In genomic region chr22:20438678-20439492, GRCh38 we compare ENCODE assay signal across 10 cellular contexts. TPM values are rescaled to one million over a fixed set of nuclear protein-coding genes. Genes with fewer than 3 reads are reported as not detected.
DNase-seq lines count a peak whose midpoint lies in the region; ATAC-seq and TF ChIP-seq lines count a peak whose summit lies in the region.
"Had no signal": no experiment of that assay in that cellular context is flagged by ENCODE, and none has a peak within 500 bp of the region (broad histone marks: within the 10 kb centered on the region; RNA-seq: fewer than 3 reads in every experiment).

No MANE protein-coding gene starts in this region.

- H3K36me3 ChIP-seq in right lobe of liver (no peaks in the 10 kb centered on the region), testis (ENCODE audit: low read depth, missing control alignments) (no peaks in the 10 kb centered on the region)

- H3K4me3 ChIP-seq in HFF-Myc (replicated peaks; ENCODE audit: low read depth, low read length) (peak overlapping the region; percentile 47), right lobe of liver (no peak overlapping the region), testis (peak overlapping the region; percentile 63 to 77)

- peak overlapping the region; percentile 88 for H3K27ac Mint-ChIP-seq in central memory CD8-positive, alpha-beta T cell (ENCODE audit: low read depth)
- H3K27ac Mint-ChIP-seq in activated CD4-positive, alpha-beta T cell treated with anti-CD3 and anti-CD28 coated beads for 36 hours = no peak overlapping the region
- H3K27ac Mint-ChIP-seq: IgD-negative memory B cell had no signal

- intact Hi-C loops in right lobe of liver (cut with DNase I) = no loop called here
- intact Hi-C loops in testis (cut with DNase I; ENCODE audit: low total_unique reads) = no loop called here
- intact Hi-C loops in activated CD4-positive, alpha-beta T cell treated with anti-CD3 and anti-CD28 coated beads for 36 hours (cut with DNase I, micrococcal nuclease) = no loop called here

- H3K27ac ChIP-seq in right lobe of liver = no peak overlapping the region
- H3K27ac ChIP-seq in testis = peak overlapping the region; percentile 89 to 90

- no peak for DNase-seq in HFF-Myc (ENCODE audit: extremely low read depth, low read depth)
- DNase-seq in central memory CD8-positive, alpha-beta T cell (ENCODE audit: low spot score in 2 of 2) = no peak
- peak in 1 of 3 donors; percentile 56 for DNase-seq in right lobe of liver
- no peak for DNase-seq in testis
- DNase-seq in GDM1 (lab: John Stamatoyannopoulos, UW) = no peak
- DNase-seq in AML-193 (lab: John Stamatoyannopoulos, UW) = no peak
- no peak for DNase-seq in activated CD4-positive, alpha-beta T cell treated with anti-CD3 and anti-CD28 coated beads for 36 hours
- DNase-seq: T1000 had no signal

- CTCF ChIA-PET in activated CD4-positive, alpha-beta T cell treated with anti-CD3 and anti-CD28 coated beads for 36 hours (lab: Charles Lee) = interaction anchor here (1.1 kb wide), 1 partner anchor 16 kb away, joined by 4 read pairs; no protein-coding TSS in a partner anchor

- TF ChIP-seq CTCF in HFF-Myc (IDR thresholded peaks at IDR 0.05; ENCODE audit: low read depth, low read length, missing control alignments) (peak; percentile 24), right lobe of liver (IDR thresholded peaks at IDR 0.05) (peak in 1 of 4 donors; percentile 21), testis (IDR thresholded peaks at IDR 0.05) (no peak)

- 60% methylated on average over 2 of the region's 13 CpGs for WGBS in right lobe of liver (ENCODE audit: insufficient coverage, low coverage, low lambda C conversion rate, missing lambda C conversion rate)
- WGBS in testis, 2 donors = 37 to 61% methylated on average over 11 to 13 of the region's 13 CpGs

- TF ChIP-seq POLR2A in right lobe of liver (IDR thresholded peaks at IDR 0.05) (no peak), testis (IDR thresholded peaks at IDR 0.05) (no peak)

- H3K27me3 ChIP-seq in right lobe of liver = peaks cover 0 to 12% of the 10 kb centered on the region in 2 donors
- no peaks in the 10 kb centered on the region for H3K27me3 ChIP-seq in testis

- H3K4me1 Mint-ChIP-seq in central memory CD8-positive, alpha-beta T cell = peaks cover 8% of the 10 kb centered on the region
- H3K4me1 Mint-ChIP-seq in activated CD4-positive, alpha-beta T cell treated with anti-CD3 and anti-CD28 coated beads for 36 hours = peaks cover 13% of the 10 kb centered on the region

- H3K9me3 ChIP-seq in right lobe of liver (no peaks in the 10 kb centered on the region), testis (no peaks in the 10 kb centered on the region)

- ATAC-seq in central memory CD8-positive, alpha-beta T cell (replicated peaks; ENCODE audit: extremely low read depth, poor library complexity, severe bottlenecking) = no peak
- ATAC-seq in right lobe of liver (peak; percentile 46 to 60 (median 50)), GM21737 (IDR thresholded peaks at IDR 0.05; ENCODE audit: unreplicated experiment) (no peak)
- ATAC-seq in activated CD4-positive, alpha-beta T cell treated with anti-CD3 and anti-CD28 coated beads for 36 hours = no peak

- peak overlapping the region; percentile 36 for H3K4me3 Mint-ChIP-seq in central memory CD8-positive, alpha-beta T cell
- no peak overlapping the region for H3K4me3 Mint-ChIP-seq in activated CD4-positive, alpha-beta T cell treated with anti-CD3 and anti-CD28 coated beads for 36 hours

- H3K36me3 Mint-ChIP-seq in central memory CD8-positive, alpha-beta T cell (ENCODE audit: insufficient read depth) = peaks cover 9% of the 10 kb centered on the region
- peaks cover 9% of the 10 kb centered on the region for H3K36me3 Mint-ChIP-seq in activated CD4-positive, alpha-beta T cell treated with anti-CD3 and anti-CD28 coated beads for 36 hours (ENCODE audit: low read depth)

- POLR2A ChIA-PET in activated CD4-positive, alpha-beta T cell treated with anti-CD3 and anti-CD28 coated beads for 36 hours (lab: Charles Lee) = no interaction called here

- no peaks in the 10 kb centered on the region for H3K9me3 Mint-ChIP-seq in central memory CD8-positive, alpha-beta T cell
- no peaks in the 10 kb centered on the region for H3K9me3 Mint-ChIP-seq in activated CD4-positive, alpha-beta T cell treated with anti-CD3 and anti-CD28 coated beads for 36 hours (ENCODE audit: low read depth)
- H3K9me3 Mint-ChIP-seq: IgD-negative memory B cell had no signal

- H3K4me1 ChIP-seq in right lobe of liver (peaks cover 0 to 12% (median 0%) of the 10 kb centered on the region in 4 donors), testis (peaks cover 11% of the 10 kb centered on the region)

- H3K27me3 Mint-ChIP-seq in central memory CD8-positive, alpha-beta T cell = peaks cover 43% of the 10 kb centered on the region
- H3K27me3 Mint-ChIP-seq in activated CD4-positive, alpha-beta T cell treated with anti-CD3 and anti-CD28 coated beads for 36 hours = peaks cover 31% of the 10 kb centered on the region

RNA-seq across cellular contexts. Expression of gene SCARF2, which starts 1.3 kb away (rescaled TPM):
- total RNA-seq in right lobe of liver (1 to 10 TPM; 1.1 to 3.4 (median 1.8) TPM), testis (10 to 100 TPM; 10.4 to 12.3 TPM)
- 3.3 TPM for polyA plus RNA-seq in testis (ENCODE audit: insufficient read depth, low read depth, low replicate concordance)
- under 1 TPM; 0.39 to 0.46 TPM for total RNA-seq in activated CD4-positive, alpha-beta T cell treated with anti-CD3 and anti-CD28 coated beads for 36 hours

RNA-seq across cellular contexts. Expression of gene ZNF74, which starts 44.9 kb away (rescaled TPM):
- 1 to 10 TPM; 3.2 to 6.6 (median 3.4) TPM for total RNA-seq in right lobe of liver
- total RNA-seq in testis = 10 to 100 TPM in 1 of 2 donors, 1 to 10 TPM in 1; 6.5 to 11.8 TPM
- polyA plus RNA-seq in testis (ENCODE audit: insufficient read depth, low read depth, low replicate concordance) = 4.1 TPM
- total RNA-seq in activated CD4-positive, alpha-beta T cell treated with anti-CD3 and anti-CD28 coated beads for 36 hours = 10 to 100 TPM in 1 of 2 experiments, 1 to 10 TPM in 1; 6.5 to 10.3 TPM

RNA-seq across cellular contexts. Expression of gene KLHL22, which starts 56.7 kb away (rescaled TPM):
- total RNA-seq in right lobe of liver (10 to 100 TPM in 3 of 6 experiments, 1 to 10 TPM in 3; 9.0 to 14.2 (median 10.2) TPM), testis (10 to 100 TPM; 39.8 to 41.7 TPM)
- polyA plus RNA-seq in testis (ENCODE audit: insufficient read depth, low read depth, low replicate concordance) = 18.1 TPM
- total RNA-seq in activated CD4-positive, alpha-beta T cell treated with anti-CD3 and anti-CD28 coated beads for 36 hours = 10 to 100 TPM; 14.1 to 15.2 TPM

Comparison
In these comparisons a context has a peak if more than half of its experiments do, and no peak if none do; other contexts are left out.
1. H3K4me3 ChIP-seq: peak in HFF-Myc (single experiment) and testis (2 of 2); none in right lobe of liver (0 of 3).
2. ATAC-seq: peak in right lobe of liver (4 of 4); none in central memory CD8-positive, alpha-beta T cell (single experiment), GM21737 (single experiment) and activated CD4-positive, alpha-beta T cell treated with anti-CD3 and anti-CD28 coated beads for 36 hours (single experiment).
3. H3K27ac ChIP-seq: peak in testis (2 of 2); none in right lobe of liver (0 of 3).